ENCODE assay signal across 10 cellular contexts in genomic region chr6:31498748-31499147, GRCh38. TPM values are rescaled to one million over a fixed set of nuclear protein-coding genes. Genes with fewer than 3 reads are reported as not detected.
DNase-seq lines count a peak whose midpoint lies in the region; ATAC-seq and TF ChIP-seq lines count a peak whose summit lies in the region.
"Had no signal": no experiment of that assay in that cellular context is flagged by ENCODE, and none has a peak within 500 bp of the region (broad histone marks: within the 10 kb centered on the region; RNA-seq: fewer than 3 reads in every experiment).

No MANE protein-coding gene starts in this region.

- WGBS in mesodermal cell (ENCODE audit: insufficient coverage in 2 of 2), 2 experiments = 5 to 6% methylated on average over 20 to 21 of the region's 21 CpGs
- WGBS in lower leg skin, 2 donors = 10 to 28% methylated on average over 20 to 21 of the region's 21 CpGs

- no peak for TF ChIP-seq POLR2A in lower leg skin (IDR thresholded peaks at IDR 0.05)

- H4K20me1 ChIP-seq in BLaER1 = peaks cover 54% of the 10 kb centered on the region

- H3K9ac ChIP-seq in BLaER1 = peak overlapping the region; percentile 34; the same call in 1 of the 2 replicates

- peak overlapping the region; percentile 61 for H3K4me2 ChIP-seq in BLaER1

- DNase-seq in HFF-Myc (ENCODE audit: extremely low read depth, low read depth) = no peak
- DNase-seq in cardiac fibroblast (ENCODE audit: low read depth in 2 of 2) = no peak
- no peak for DNase-seq in lower leg skin (ENCODE audit: low spot score in 2 of 2)
- no peak for DNase-seq in activated effector memory CD4-positive, alpha-beta T cell treated with anti-CD3 and anti-CD28 coated beads, Interleukin-2, amount 50 U/mL, for 16 hours
- no peak for DNase-seq in NCI-H1105 treated with DMSO at 0.1 percent for 48 hours (lab: John Stamatoyannopoulos, UW)
- DNase-seq: activated CD4-positive, alpha-beta T cell treated with anti-CD3 and anti-CD28 coated beads, Interleukin-2, amount 50 U/mL, for 48 hours had no signal

- no peak overlapping the region for H3K27ac ChIP-seq in BLaER1
- H3K27ac ChIP-seq in mesodermal cell (ENCODE audit: low read depth, low read length, severe bottlenecking) = no peak overlapping the region

- H3K27me3 ChIP-seq in BLaER1 = no peaks in the 10 kb centered on the region

- intact Hi-C loops in lower leg skin (cut with DNase I; ENCODE audit: low total_unique reads) = no loop called here

- no peak for TF ChIP-seq CTCF in HFF-Myc (IDR thresholded peaks at IDR 0.05; ENCODE audit: low read depth, low read length, missing control alignments)
- no peak for TF ChIP-seq CTCF in cardiac fibroblast (IDR thresholded peaks at IDR 0.05; ENCODE audit: low read depth, low read length)
- no peak for TF ChIP-seq CTCF in lower leg skin (IDR thresholded peaks at IDR 0.05)

- H3K36me3 ChIP-seq in BLaER1 (peaks cover 5% of the 10 kb centered on the region; the same call in 1 of the 2 replicates), mesodermal cell (ENCODE audit: control insufficient read depth, insufficient read depth, low read length) (no peaks in the 10 kb centered on the region)

- H3K9me3 ChIP-seq in BLaER1 (peaks cover 4% of the 10 kb centered on the region; the same call in 1 of the 2 replicates), mesodermal cell (ENCODE audit: control insufficient read depth, low read length) (no peaks in the 10 kb centered on the region)

- H3K4me3 ChIP-seq in BLaER1 = 0 out of 2 replicates have a peak overlapping the region, but pooled peaks have one; percentile 72
- peak overlapping the region; percentile 52 for H3K4me3 ChIP-seq in HFF-Myc (replicated peaks; ENCODE audit: low read depth, low read length)
- peak overlapping the region; percentile 28 for H3K4me3 ChIP-seq in cardiac fibroblast (replicated peaks in 1 of 2; ENCODE audit: low read depth in 2 of 2, low read length in 2 of 2)
- H3K4me3 ChIP-seq in mesodermal cell (ENCODE audit: extremely low read depth, insufficient read depth, low read length, poor library complexity, severe bottlenecking) = peak overlapping the region; percentile 50
- no peak overlapping the region for H3K4me3 ChIP-seq in lower leg skin (ENCODE audit: low read depth, poor library complexity, severe bottlenecking)

- ATAC-seq in HG03280 (IDR thresholded peaks at IDR 0.05; ENCODE audit: unreplicated experiment) = no peak

- H3K4me1 ChIP-seq in BLaER1 = peaks cover 32% of the 10 kb centered on the region
- H3K4me1 ChIP-seq in mesodermal cell (ENCODE audit: control insufficient read depth, insufficient read depth, low read length, poor library complexity, severe bottlenecking) = peaks cover 7% of the 10 kb centered on the region

RNA-seq across cellular contexts. Expression of gene MICB, which starts 0.8 kb away (rescaled TPM):
- 6.9 TPM for polyA plus RNA-seq in mesodermal cell (2013, experiment 1 of 2)
- polyA plus RNA-seq in mesodermal cell (2013, experiment 2 of 2) = 5.7 TPM
- total RNA-seq in lower leg skin = 1 to 10 TPM in 2 of 4 donors, under 1 TPM in 2; 0.61 to 2.6 (median 1.2) TPM

RNA-seq across cellular contexts. Expression of gene MCCD1, which starts 30.0 kb away (rescaled TPM):
- polyA plus RNA-seq in mesodermal cell (2013, experiment 1 of 2) = not detected
- not detected for polyA plus RNA-seq in mesodermal cell (2013, experiment 2 of 2)
- total RNA-seq in lower leg skin = not detected
- total RNA-seq: mucosa of gallbladder had no signal

RNA-seq across cellular contexts. Expression of gene DDX39B, which starts 43.1 kb away (rescaled TPM):
- polyA plus RNA-seq in mesodermal cell (2013, experiment 1 of 2) = 487 TPM
- polyA plus RNA-seq in mesodermal cell (2013, experiment 2 of 2) = 446 TPM
- total RNA-seq in lower leg skin = 100 to 1,000 TPM; 176 to 355 (median 238) TPM

RNA-seq across cellular contexts. Expression of gene ATP6V1G2, which starts 47.7 kb away (rescaled TPM):
- 5.5 TPM for polyA plus RNA-seq in mesodermal cell (2013, experiment 1 of 2)
- 5.0 TPM for polyA plus RNA-seq in mesodermal cell (2013, experiment 2 of 2)
- 1 to 10 TPM in 1 of 4 donors, under 1 TPM in 1, not detected in 2; 0.46 to 1.3 TPM for total RNA-seq in lower leg skin

RNA-seq across cellular contexts. Expression of gene NFKBIL1, which starts 48.7 kb away (rescaled TPM):
- 23.5 TPM for polyA plus RNA-seq in mesodermal cell (2013, experiment 1 of 2)
- 22.6 TPM for polyA plus RNA-seq in mesodermal cell (2013, experiment 2 of 2)
- 10 to 100 TPM; 25.2 to 44.4 (median 28.5) TPM for total RNA-seq in lower leg skin
